3 cellular contexts compared by ENCODE assay signal in genomic region chr7:92508949-92509348, GRCh38.
TF ChIP-seq lines count a peak whose summit lies in the region.

No MANE protein-coding gene starts in this region.

TF ChIP-seq in A549, 52 proteins besides CTCF, POLR2A, EP300 and RAD21:
- no peak for TF ChIP-seq ATOH8 (CRISPR knock-in tag; IDR thresholded peaks at IDR 0.05; ENCODE audit: low read depth)
- no peak for TF ChIP-seq USF2 (IDR thresholded peaks at IDR 0.05)
- TF ChIP-seq TP53 (CRISPR knock-in tag; IDR thresholded peaks at IDR 0.05), result no peak
- no peak for TF ChIP-seq NPAS2 (CRISPR knock-in tag; IDR thresholded peaks at IDR 0.05; ENCODE audit: borderline replicate concordance)
- no peak for TF ChIP-seq RNF2 (IDR thresholded peaks at IDR 0.05; ENCODE audit: borderline replicate concordance, low read depth)
- no peak for TF ChIP-seq HES2 (IDR thresholded peaks at IDR 0.05)
- TF ChIP-seq MAFK (IDR thresholded peaks at IDR 0.05; ENCODE audit: partially characterized antibody), result peak; percentile 60
- no peak for TF ChIP-seq ZFP36 (IDR thresholded peaks at IDR 0.05; ENCODE audit: borderline replicate concordance, partially characterized antibody)
- no peak for TF ChIP-seq TFCP2L1 (CRISPR knock-in tag; IDR thresholded peaks at IDR 0.05)
TF ChIP-seq in A549: peak in this region for 1.

TF ChIP-seq in IMR-90, 13 proteins besides CTCF, POLR2A, EP300 and RAD21:
- no peak for TF ChIP-seq CHD1 (IDR thresholded peaks at IDR 0.05; ENCODE audit: low read depth, low read length)
- peak; percentile 69 for TF ChIP-seq MAFK (IDR thresholded peaks at IDR 0.05; ENCODE audit: low read depth, low read length)
- no peak for TF ChIP-seq RCOR1 (IDR thresholded peaks at IDR 0.05; ENCODE audit: insufficient replicate concordance, low read length)
- no peak for TF ChIP-seq MXI1 (IDR thresholded peaks at IDR 0.05; ENCODE audit: borderline replicate concordance, low read depth, low read length)
- TF ChIP-seq SMC3 (IDR thresholded peaks at IDR 0.05; ENCODE audit: low read depth, low read length), result no peak

TF ChIP-seq in endothelial cell of umbilical vein, 7 proteins besides CTCF, POLR2A, EP300 and RAD21:
- TF ChIP-seq MAX (IDR thresholded peaks at IDR 0.05; ENCODE audit: insufficient read depth, insufficient read length), result no peak
- TF ChIP-seq POLR2AphosphoS5 (IDR thresholded peaks at IDR 0.05; ENCODE audit: insufficient read depth, low read depth, low read length), result no peak
- no peak for TF ChIP-seq JUN (IDR thresholded peaks at IDR 0.05; ENCODE audit: borderline replicate concordance, insufficient read depth, insufficient read length, low read depth)
- TF ChIP-seq MYC (IDR thresholded peaks at IDR 0.05; ENCODE audit: low read depth, low read length), result no peak
- no peak for TF ChIP-seq GATA2 (IDR thresholded peaks at IDR 0.05; ENCODE audit: insufficient read depth, insufficient read length, low read depth, low read length)
- TF ChIP-seq FOS (IDR thresholded peaks at IDR 0.05; ENCODE audit: borderline replicate concordance, insufficient read depth, low read length), result no peak
- TF ChIP-seq EZH2 (IDR thresholded peaks at IDR 0.05; ENCODE audit: borderline replicate concordance, low read depth, low read length, severe bottlenecking), result no peak
